ENCODE assay signal across 33 cellular contexts in the genomic region with DNA sequence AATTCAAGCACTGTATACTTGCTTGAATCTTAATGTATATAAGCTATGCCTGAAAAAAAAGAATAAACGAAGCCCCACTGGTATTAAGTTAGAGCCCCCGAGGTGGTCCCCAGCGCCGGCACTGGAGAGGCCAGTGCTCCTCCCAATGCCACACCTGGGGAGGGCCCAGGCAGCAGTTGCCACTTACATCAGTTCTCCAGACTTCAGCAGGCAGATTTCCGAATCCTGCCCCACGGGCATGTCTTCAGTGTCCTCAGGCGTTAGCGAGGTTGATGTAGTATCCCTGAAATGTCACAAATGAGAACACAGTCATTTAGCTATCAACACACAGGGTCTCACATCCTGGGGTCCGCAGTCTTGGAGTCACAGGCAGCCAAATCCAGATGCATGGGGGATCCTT. TPM values are rescaled to one million over a fixed set of nuclear protein-coding genes. Genes with fewer than 3 reads are reported as not detected.
"Had no signal": no experiment of that assay in that cellular context is flagged by ENCODE, and none has a peak within 500 bp of the region (broad histone marks: within the 10 kb centered on the region; RNA-seq: fewer than 3 reads in every experiment).

No MANE protein-coding gene starts in this region.

- ATAC-seq: activated CD8-positive, alpha-beta memory T cell treated with anti-CD3 and anti-CD28 coated beads, Interleukin-2, amount 10 ng/mL, durations not matched to agents 7 days and 5 days; activated CD8-positive, alpha-beta T cell treated with anti-CD3 and anti-CD28 coated beads for 36 hours; activated naive CD4-positive, alpha-beta T cell treated with anti-CD3 and anti-CD28 coated beads, Interleukin-2, amount 50 U/mL, for 72 hours; activated T-cell treated with anti-CD3 and anti-CD28 coated beads, Interleukin-2, amount 50 U/mL, for 4 hours; activated T-cell treated with anti-CD3 and anti-CD28 coated beads, Interleukin-2, amount 50 U/mL, for 72 hours; activated T-helper 17 cell treated with anti-CD3 and anti-CD28 coated beads, Interleukin-2, amount 50 U/mL, for 72 hours; body of pancreas had no signal

- H3K9me3 ChIP-seq: adrenal gland, body of pancreas had no signal

- DNase-seq: activated B cell treated with CpG ODN at 0.5 μM for 24 hours; activated CD4-positive, alpha-beta memory T cell treated with anti-CD3 and anti-CD28 coated beads for 36 hours; activated CD4-positive, alpha-beta T cell treated with anti-CD3 and anti-CD28 coated beads for 4 hours; activated CD4-positive, alpha-beta T cell treated with anti-CD3 and anti-CD28 coated beads, Interleukin-2, amount 10 ng/mL, durations not matched to agents 24 days and 14 days; activated CD4-positive, alpha-beta T cell treated with anti-CD3 and anti-CD28 coated beads, Interleukin-2, amount 50 U/mL, for 1 hour; activated CD4-positive, alpha-beta T cell treated with anti-CD3 and anti-CD28 coated beads, Interleukin-2, amount 50 U/mL, for 4 hours; activated CD8-positive, alpha-beta memory T cell treated with anti-CD3 and anti-CD28 coated beads, Interleukin-2, amount 10 ng/mL, durations not matched to agents 7 days and 5 days; activated CD8-positive, alpha-beta T cell treated with anti-CD3 and anti-CD28 coated beads for 36 hours; activated gamma-delta T cell treated with Interleukin-2 at 50 U/mL for 16 hours; activated naive CD4-positive, alpha-beta T cell; activated naive CD4-positive, alpha-beta T cell treated with anti-CD3 and anti-CD28 coated beads for 36 hours; activated naive CD4-positive, alpha-beta T cell treated with anti-CD3 and anti-CD28 coated beads, Interleukin-2, amount 50 U/mL, for 16 hours; activated naive CD8-positive, alpha-beta T cell treated with anti-CD3 and anti-CD28 coated beads for 36 hours; activated T-cell treated with anti-CD3 and anti-CD28 coated beads for 4 hours; activated T-cell treated with anti-CD3 and anti-CD28 coated beads, Interleukin-2, amount 50 U/mL, for 1 hour; activated T-cell treated with anti-CD3 and anti-CD28 coated beads, Interleukin-2, amount 50 U/mL, for 4 hours; activated T-cell treated with anti-CD3 and anti-CD28 coated beads, Interleukin-2, amount 50 U/mL, for 72 hours; adrenal gland; amniotic stem cell; aorta; body of pancreas; brain microvascular endothelial cell; caudate nucleus; cerebellar nuclear complex; T-helper 1 cell; T-helper 2 cell; T-helper 9 cell had no signal

- H3K36me3 ChIP-seq: breast epithelium had no signal

- H3K4me3 ChIP-seq: adrenal gland, body of pancreas, breast epithelium had no signal

- H3K27me3 ChIP-seq: adrenal gland, body of pancreas, brain microvascular endothelial cell, breast epithelium had no signal

- H3K27ac ChIP-seq: adrenal gland, body of pancreas, brain microvascular endothelial cell, breast epithelium had no signal

- H3K4me1 ChIP-seq: adrenal gland, body of pancreas, breast epithelium had no signal

RNA-seq across cellular contexts. Expression of gene CXCR6, which starts 7.0 kb away (rescaled TPM):
- total RNA-seq: activated B cell treated with CpG ODN at 0.5 μM for 24 hours, astrocyte, chondrocyte had no signal

RNA-seq across cellular contexts. Expression of gene CCR9, which starts 49.9 kb away (rescaled TPM):
- total RNA-seq: activated CD4-positive, alpha-beta memory T cell treated with anti-CD3 and anti-CD28 coated beads for 36 hours; activated CD4-positive, alpha-beta T cell treated with anti-CD3 and anti-CD28 coated beads, Interleukin-2, amount 10 ng/mL, durations not matched to agents 24 days and 14 days; activated naive CD4-positive, alpha-beta T cell treated with anti-CD3 and anti-CD28 coated beads for 36 hours; activated naive CD4-positive, alpha-beta T cell treated with anti-CD3 and anti-CD28 coated beads, Interleukin-2, amount 50 U/mL, for 72 hours; activated naive CD8-positive, alpha-beta T cell treated with anti-CD3 and anti-CD28 coated beads for 36 hours; activated T-cell treated with anti-CD3 and anti-CD28 coated beads, Interleukin-2, amount 50 U/mL, for 4 hours; activated T-helper 1 cell treated with anti-CD3 and anti-CD28 coated beads, Interleukin-12 subunit alpha, Interleukin-12 subunit beta, Interleukin-2, Interleukin-4 antibody, amounts not matched to agents 30 ng/mL and 10 ng/mL and 1 ng/mL, durations not matched to agents 14 hours and 24 hours and 36 hours; aorta; astrocyte; body of pancreas; breast epithelium; chondrocyte had no signal
- polyA plus RNA-seq: adrenal gland had no signal
